In genomic region chr3:120741320-120741719, GRCh38 we compare ENCODE assay signal across 8 cellular contexts. TPM values are rescaled to one million over a fixed set of nuclear protein-coding genes. Genes with fewer than 3 reads are reported as not detected.
A peak's percentile ranks its signal among the peaks of the same experiment; 100 is the strongest.
DNase-seq lines count a peak whose midpoint lies in the region; ATAC-seq, FAIRE-seq and TF ChIP-seq lines count a peak whose summit lies in the region.

No MANE protein-coding gene starts in this region.

- no peak for ATAC-seq in activated CD8-positive, alpha-beta memory T cell treated with anti-CD3 and anti-CD28 coated beads, Interleukin-2, amount 10 ng/mL, durations not matched to agents 7 days and 5 days

- no peak for TF ChIP-seq EP300 in suprapubic skin (IDR thresholded peaks at IDR 0.05)

- 47% methylated on average over 3 of the region's 3 CpGs for WGBS in suprapubic skin
- WGBS in small intestine, 3 donors, result 65 to 86% (median 69%) methylated on average over 3 of the region's 3 CpGs

- H3K4me1 ChIP-seq in iPS-20b (ENCODE audit: insufficient read depth, low read length) (peaks cover 14% of the 10 kb centered on the region), suprapubic skin (peaks cover 21% of the 10 kb centered on the region), small intestine (ENCODE audit: control insufficient read depth in 2 of 2, insufficient read depth in 1 of 2, low read depth in 1 of 2, low read length in 1 of 2) (peaks cover 4 to 16% of the 10 kb centered on the region in 2 donors)

- peaks cover 29% of the 10 kb centered on the region for H3K4me1 Mint-ChIP-seq in activated CD8-positive, alpha-beta memory T cell treated with anti-CD3 and anti-CD28 coated beads, Interleukin-2, amount 10 ng/mL, durations not matched to agents 7 days and 5 days
- H3K4me1 Mint-ChIP-seq in activated CD4-positive, alpha-beta memory T cell treated with anti-CD3 and anti-CD28 coated beads, Interleukin-2, amount 10 ng/mL, durations not matched to agents 7 days and 5 days, result peaks cover 46% of the 10 kb centered on the region

- CTCF ChIA-PET in activated CD8-positive, alpha-beta memory T cell treated with anti-CD3 and anti-CD28 coated beads, Interleukin-2, amount 10 ng/mL, durations not matched to agents 7 days and 5 days (lab: Charles Lee), result interaction anchor here (1.5 to 1.7 kb wide), 2 partner anchors 145 to 183 kb away, joined by 4 to 8 read pairs; partner anchors contain the start of gene NDUFB4
- CTCF ChIA-PET in activated CD4-positive, alpha-beta memory T cell treated with anti-CD3 and anti-CD28 coated beads, Interleukin-2, amount 10 ng/mL, durations not matched to agents 7 days and 5 days (lab: Charles Lee), result interaction anchor here (0.6 to 2.3 kb wide), 3 partner anchors 145 to 183 kb away, joined by 3 to 6 read pairs (median 4); partner anchors contain the start of gene NDUFB4

- POLR2A ChIA-PET in activated CD4-positive, alpha-beta memory T cell treated with anti-CD3 and anti-CD28 coated beads, Interleukin-2, amount 10 ng/mL, durations not matched to agents 7 days and 5 days (lab: Charles Lee), result interaction anchor here (0.9 to 6.3 kb wide), 7 partner anchors 12 to 147 kb away, joined by 3 to 69 read pairs (median 8); partner anchors contain the start of gene NDUFB4

- H3K36me3 Mint-ChIP-seq in activated CD8-positive, alpha-beta memory T cell treated with anti-CD3 and anti-CD28 coated beads, Interleukin-2, amount 10 ng/mL, durations not matched to agents 7 days and 5 days, result peaks cover 19% of the 10 kb centered on the region
- H3K36me3 Mint-ChIP-seq in activated CD4-positive, alpha-beta memory T cell treated with anti-CD3 and anti-CD28 coated beads, Interleukin-2, amount 10 ng/mL, durations not matched to agents 7 days and 5 days (ENCODE audit: low read depth), result peaks cover 30% of the 10 kb centered on the region

- H3K9me3 ChIP-seq in iPS-20b (ENCODE audit: insufficient read depth, low read depth, low read length), result peaks cover 19% of the 10 kb centered on the region; the same call in 1 of the 2 replicates
- no peaks in the 10 kb centered on the region for H3K9me3 ChIP-seq in suprapubic skin
- H3K9me3 ChIP-seq in small intestine (ENCODE audit: control insufficient read depth, low read depth), result peaks cover 1% of the 10 kb centered on the region

- no peak for DNase-seq in activated CD8-positive, alpha-beta memory T cell treated with anti-CD3 and anti-CD28 coated beads, Interleukin-2, amount 10 ng/mL, durations not matched to agents 7 days and 5 days
- DNase-seq in activated CD8-positive, alpha-beta memory T cell treated with anti-CD3 and anti-CD28 coated beads, Interleukin-2, amount 50 U/mL, for 48 hours, result no peak
- DNase-seq in activated CD4-positive, alpha-beta memory T cell treated with anti-CD3 and anti-CD28 coated beads, Interleukin-2, amount 10 ng/mL, durations not matched to agents 7 days and 5 days, result no peak
- no peak for DNase-seq in suprapubic skin (ENCODE audit: low spot score in 2 of 2)
- no peak for DNase-seq in small intestine
- DNase-seq in SKM-1 treated with dmso at 0.1 percent for 144 hours (lab: John Stamatoyannopoulos, UW; ENCODE audit: unreplicated experiment), result no peak
- DNase-seq in NCI-H510A (lab: John Stamatoyannopoulos, UW), result no peak

- TF ChIP-seq CTCF in suprapubic skin (IDR thresholded peaks at IDR 0.05), result no peak

- peak overlapping the region; percentile 98 for H3K27ac Mint-ChIP-seq in activated CD8-positive, alpha-beta memory T cell treated with anti-CD3 and anti-CD28 coated beads, Interleukin-2, amount 10 ng/mL, durations not matched to agents 7 days and 5 days
- peak overlapping the region; percentile 95 for H3K27ac Mint-ChIP-seq in activated CD4-positive, alpha-beta memory T cell treated with anti-CD3 and anti-CD28 coated beads, Interleukin-2, amount 10 ng/mL, durations not matched to agents 7 days and 5 days

- H3K4me3 Mint-ChIP-seq in activated CD8-positive, alpha-beta memory T cell treated with anti-CD3 and anti-CD28 coated beads, Interleukin-2, amount 10 ng/mL, durations not matched to agents 7 days and 5 days, result peak overlapping the region; percentile 99
- H3K4me3 Mint-ChIP-seq in activated CD4-positive, alpha-beta memory T cell treated with anti-CD3 and anti-CD28 coated beads, Interleukin-2, amount 10 ng/mL, durations not matched to agents 7 days and 5 days, result peak overlapping the region; percentile 80

- H3K27me3 Mint-ChIP-seq in activated CD8-positive, alpha-beta memory T cell treated with anti-CD3 and anti-CD28 coated beads, Interleukin-2, amount 10 ng/mL, durations not matched to agents 7 days and 5 days, result no peaks in the 10 kb centered on the region
- no peaks in the 10 kb centered on the region for H3K27me3 Mint-ChIP-seq in activated CD4-positive, alpha-beta memory T cell treated with anti-CD3 and anti-CD28 coated beads, Interleukin-2, amount 10 ng/mL, durations not matched to agents 7 days and 5 days

- H3K9ac ChIP-seq in iPS-20b (ENCODE audit: low read depth, low read length), result peak overlapping the region; percentile 94; the same call in 1 of the 2 replicates

- H3K27me3 ChIP-seq in iPS-20b (ENCODE audit: insufficient read depth, low read length) (no peaks in the 10 kb centered on the region), suprapubic skin (no peaks in the 10 kb centered on the region), small intestine (ENCODE audit: control insufficient read depth in 2 of 2, insufficient read depth in 2 of 2, low read length in 2 of 2) (no peaks in the 10 kb centered on the region)

- H3K4me3 ChIP-seq in iPS-20b (ENCODE audit: low read length), result peak overlapping the region; percentile 91
- H3K4me3 ChIP-seq in suprapubic skin, result peak overlapping the region; percentile 76
- peak overlapping the region in 1 of 2 donors; percentile 94 for H3K4me3 ChIP-seq in small intestine (ENCODE audit: low read depth in 1 of 2, low read length in 2 of 2)

- peaks cover 17% of the 10 kb centered on the region for H3K36me3 ChIP-seq in iPS-20b (ENCODE audit: insufficient read depth, low read depth, low read length)
- H3K36me3 ChIP-seq in suprapubic skin, result peaks cover 7% of the 10 kb centered on the region
- peaks cover 0 to 3% of the 10 kb centered on the region in 2 donors for H3K36me3 ChIP-seq in small intestine (ENCODE audit: control insufficient read depth in 2 of 2, insufficient read depth in 2 of 2, low read length in 2 of 2)

- H3K27ac ChIP-seq in iPS-20b (ENCODE audit: low read length), result no peak overlapping the region
- H3K27ac ChIP-seq in suprapubic skin, result no peak overlapping the region
- no peak overlapping the region for H3K27ac ChIP-seq in small intestine (ENCODE audit: low read depth in 1 of 2, low read length in 1 of 2)

- TF ChIP-seq POLR2A in suprapubic skin (IDR thresholded peaks at IDR 0.05), result no peak

- peaks cover under 1% of the 10 kb centered on the region for H3K9me3 Mint-ChIP-seq in activated CD8-positive, alpha-beta memory T cell treated with anti-CD3 and anti-CD28 coated beads, Interleukin-2, amount 10 ng/mL, durations not matched to agents 7 days and 5 days (ENCODE audit: low read depth)
- H3K9me3 Mint-ChIP-seq in activated CD4-positive, alpha-beta memory T cell treated with anti-CD3 and anti-CD28 coated beads, Interleukin-2, amount 10 ng/mL, durations not matched to agents 7 days and 5 days, result peaks cover 6% of the 10 kb centered on the region

- FAIRE-seq in small intestine (lab: Jason Lieb, UNC), result no peak

RNA-seq across cellular contexts. Expression of gene RABL3, which starts 1.0 kb away (rescaled TPM):
- total RNA-seq in activated CD8-positive, alpha-beta memory T cell treated with anti-CD3 and anti-CD28 coated beads, Interleukin-2, amount 10 ng/mL, durations not matched to agents 7 days and 5 days, result 10 to 100 TPM; 18.8 to 21.0 TPM
- 10 to 100 TPM; 22.3 to 24.7 TPM for total RNA-seq in activated CD4-positive, alpha-beta memory T cell treated with anti-CD3 and anti-CD28 coated beads, Interleukin-2, amount 10 ng/mL, durations not matched to agents 7 days and 5 days
- total RNA-seq in suprapubic skin, result 10 to 100 TPM in 3 of 4 donors, 1 to 10 TPM in 1; 9.3 to 14.8 (median 12.6) TPM
- polyA plus RNA-seq in small intestine, result 10 to 100 TPM in 1 of 3 donors, 1 to 10 TPM in 2; 7.6 to 12.8 (median 7.6) TPM

RNA-seq across cellular contexts. Expression of gene GTF2E1, which starts 1.2 kb away (rescaled TPM):
- 10 to 100 TPM; 25.4 to 32.6 TPM for total RNA-seq in activated CD8-positive, alpha-beta memory T cell treated with anti-CD3 and anti-CD28 coated beads, Interleukin-2, amount 10 ng/mL, durations not matched to agents 7 days and 5 days
- total RNA-seq in activated CD4-positive, alpha-beta memory T cell treated with anti-CD3 and anti-CD28 coated beads, Interleukin-2, amount 10 ng/mL, durations not matched to agents 7 days and 5 days, result 10 to 100 TPM; 28.7 to 34.5 TPM
- 10 to 100 TPM in 1 of 4 donors, 1 to 10 TPM in 3; 5.2 to 16.4 (median 7.5) TPM for total RNA-seq in suprapubic skin
- polyA plus RNA-seq in small intestine, result 1 to 10 TPM; 3.0 to 7.0 (median 3.6) TPM

RNA-seq across cellular contexts. Expression of gene HGD, which starts 59.3 kb away (rescaled TPM):
- under 1 TPM; 0.23 to 0.49 TPM for total RNA-seq in activated CD8-positive, alpha-beta memory T cell treated with anti-CD3 and anti-CD28 coated beads, Interleukin-2, amount 10 ng/mL, durations not matched to agents 7 days and 5 days
- under 1 TPM; 0.43 to 0.96 TPM for total RNA-seq in activated CD4-positive, alpha-beta memory T cell treated with anti-CD3 and anti-CD28 coated beads, Interleukin-2, amount 10 ng/mL, durations not matched to agents 7 days and 5 days
- total RNA-seq in suprapubic skin, result 1 to 10 TPM in 3 of 4 donors, not detected in 1; 1.7 to 5.1 (median 2.1) TPM
- polyA plus RNA-seq in small intestine, result 10 to 100 TPM; 14.4 to 71.8 (median 46.2) TPM
